ENCODE assay signal across 1 cellular context in genomic region chr19:47755065-47755761, GRCh38.
A peak's percentile ranks its signal among the peaks of the same experiment; 100 is the strongest.
TF ChIP-seq lines count a peak whose summit lies in the region.

No MANE protein-coding gene starts in this region.

TF ChIP-seq in HepG2, 621 proteins besides CTCF, POLR2A, EP300 and RAD21:
- TF ChIP-seq, protein P1, sequence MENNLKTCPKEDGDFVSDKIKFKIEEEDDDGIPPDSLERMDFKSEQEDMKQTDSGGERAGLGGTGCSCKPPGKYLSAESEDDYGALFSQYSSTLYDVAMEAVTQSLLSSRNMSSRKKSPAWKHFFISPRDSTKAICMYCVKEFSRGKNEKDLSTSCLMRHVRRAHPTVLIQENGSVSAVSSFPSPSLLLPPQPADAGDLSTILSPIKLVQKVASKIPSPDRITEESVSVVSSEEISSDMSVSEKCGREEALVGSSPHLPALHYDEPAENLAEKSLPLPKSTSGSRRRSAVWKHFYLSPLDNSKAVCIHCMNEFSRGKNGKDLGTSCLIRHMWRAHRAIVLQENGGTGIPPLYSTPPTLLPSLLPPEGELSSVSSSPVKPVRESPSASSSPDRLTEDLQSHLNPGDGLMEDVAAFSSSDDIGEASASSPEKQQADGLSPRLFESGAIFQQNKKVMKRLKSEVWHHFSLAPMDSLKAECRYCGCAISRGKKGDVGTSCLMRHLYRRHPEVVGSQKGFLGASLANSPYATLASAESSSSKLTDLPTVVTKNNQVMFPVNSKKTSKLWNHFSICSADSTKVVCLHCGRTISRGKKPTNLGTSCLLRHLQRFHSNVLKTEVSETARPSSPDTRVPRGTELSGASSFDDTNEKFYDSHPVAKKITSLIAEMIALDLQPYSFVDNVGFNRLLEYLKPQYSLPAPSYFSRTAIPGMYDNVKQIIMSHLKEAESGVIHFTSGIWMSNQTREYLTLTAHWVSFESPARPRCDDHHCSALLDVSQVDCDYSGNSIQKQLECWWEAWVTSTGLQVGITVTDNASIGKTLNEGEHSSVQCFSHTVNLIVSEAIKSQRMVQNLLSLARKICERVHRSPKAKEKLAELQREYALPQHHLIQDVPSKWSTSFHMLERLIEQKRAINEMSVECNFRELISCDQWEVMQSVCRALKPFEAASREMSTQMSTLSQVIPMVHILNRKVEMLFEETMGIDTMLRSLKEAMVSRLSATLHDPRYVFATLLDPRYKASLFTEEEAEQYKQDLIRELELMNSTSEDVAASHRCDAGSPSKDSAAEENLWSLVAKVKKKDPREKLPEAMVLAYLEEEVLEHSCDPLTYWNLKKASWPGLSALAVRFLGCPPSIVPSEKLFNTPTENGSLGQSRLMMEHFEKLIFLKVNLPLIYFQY (CRISPR knock-in tag; IDR thresholded peaks at IDR 0.05; ENCODE audit: borderline replicate concordance): no peak
- TF ChIP-seq RBFOX2 (IDR thresholded peaks at IDR 0.05; ENCODE audit: low read depth, low read length): 0 out of 2 replicates have a peak, but pooled peaks have one; percentile 45
- peak; percentile 59 for TF ChIP-seq AGO2 (optimal IDR thresholded peaks at IDR 0.05; ENCODE audit: low read depth, low read length)
- TF ChIP-seq RBM22 (optimal IDR thresholded peaks at IDR 0.05; ENCODE audit: low read length): peak; percentile 53
